ENCODE assay signal across 13 cellular contexts in the genomic region with DNA sequence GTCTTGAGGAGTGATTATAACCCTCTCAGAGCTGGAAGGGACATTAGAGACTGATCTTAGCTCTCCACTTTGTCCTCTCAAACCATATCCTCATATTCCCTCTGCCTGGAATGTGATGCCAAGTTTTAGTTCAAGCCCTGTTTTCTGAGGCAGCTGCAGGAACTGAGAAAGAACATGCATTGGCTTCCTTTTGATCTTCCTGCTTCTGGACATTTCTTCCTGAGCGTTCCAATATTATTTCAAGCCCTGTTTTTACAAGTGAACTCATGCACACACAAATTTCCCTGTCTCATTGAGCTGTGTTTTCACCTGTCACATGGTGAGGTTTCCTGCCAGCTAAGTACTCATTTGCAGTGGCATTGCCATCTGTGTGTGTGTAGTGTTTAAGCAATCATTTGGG. TPM values are rescaled to one million over a fixed set of nuclear protein-coding genes. Genes with fewer than 3 reads are reported as not detected.
DNase-seq lines count a peak whose midpoint lies in the region; ATAC-seq lines count a peak whose summit lies in the region.
"Had no signal": no experiment of that assay in that cellular context is flagged by ENCODE, and none has a peak within 500 bp of the region (broad histone marks: within the 10 kb centered on the region; RNA-seq: fewer than 3 reads in every experiment).

No MANE protein-coding gene starts in this region.

- H2AFZ ChIP-seq in mesenchymal stem cell (ENCODE audit: low read depth, low read length), result no peak overlapping the region

- peak overlapping the region; percentile 41 for H3K27ac ChIP-seq in mesenchymal stem cell (ENCODE audit: low read length, poor library complexity, severe bottlenecking)

- no peaks in the 10 kb centered on the region for H3K9me3 ChIP-seq in mesenchymal stem cell (ENCODE audit: control insufficient read depth, low read length)

- H2BK120ac ChIP-seq in mesenchymal stem cell (ENCODE audit: low read depth, low read length), result no peak overlapping the region

- no peak overlapping the region for H3K9ac ChIP-seq in mesenchymal stem cell (ENCODE audit: low read length)

- no peak overlapping the region for H3K4ac ChIP-seq in mesenchymal stem cell (ENCODE audit: low read depth in 1 of 2, low read length in 2 of 2)

- no peak overlapping the region for H2BK15ac ChIP-seq in mesenchymal stem cell (ENCODE audit: low read depth, poor library complexity, severe bottlenecking)

- H3K36me3 ChIP-seq in mesenchymal stem cell (ENCODE audit: control insufficient read depth in 1 of 2, insufficient read depth in 2 of 2, low read depth in 1 of 2, low read length in 2 of 2), result no peaks in the 10 kb centered on the region

- H2BK12ac ChIP-seq in mesenchymal stem cell (ENCODE audit: low read length in 2 of 2), result no peak overlapping the region

- no peak overlapping the region for H2AK5ac ChIP-seq in mesenchymal stem cell (ENCODE audit: low read length, severe bottlenecking)

- H3K4me2 ChIP-seq in mesenchymal stem cell (ENCODE audit: low read length, poor library complexity, severe bottlenecking), result no peak overlapping the region

- peaks cover 9% of the 10 kb centered on the region for H3K79me1 ChIP-seq in mesenchymal stem cell (replicated peaks; ENCODE audit: low read length, poor library complexity, severe bottlenecking)

- DNase-seq in Ammon's horn (ENCODE audit: low spot score) (peak; percentile 63), NCI-H1092 treated with DMSO at 0.1 percent for 48 hours (lab: John Stamatoyannopoulos, UW) (peak; percentile 23), dermis blood vessel endothelial cell (peak; percentile 89), mesenchymal stem cell (no peak), NCI-H1436 (lab: John Stamatoyannopoulos, UW) (no peak), Kasumi-1 (lab: John Stamatoyannopoulos, UW) (no peak)
- no peak for DNase-seq in activated CD4-positive, alpha-beta T cell treated with anti-CD3 and anti-CD28 coated beads, Interleukin-2, amount 50 U/mL, for 48 hours
- DNase-seq: activated CD4-positive, alpha-beta memory T cell treated with anti-CD3 and anti-CD28 coated beads, Interleukin-2, amount 10 ng/mL, durations not matched to agents 7 days and 5 days; effector CD8-positive, alpha-beta T cell; naive thymus-derived CD4-positive, alpha-beta T cell; stimulated activated CD4-positive, alpha-beta T cell treated with anti-CD3 and anti-CD28 coated beads, Interleukin-2, amount 100 ng/mL, for 24 hours; SW 1271 had no signal

- no peak overlapping the region for H2BK5ac ChIP-seq in mesenchymal stem cell (ENCODE audit: low read depth, low read length, poor library complexity, severe bottlenecking)

- H3K4me3 ChIP-seq in mesenchymal stem cell (ENCODE audit: insufficient read depth in 1 of 2, low read depth in 1 of 2, low read length in 2 of 2), result no peak overlapping the region

- H3K18ac ChIP-seq in mesenchymal stem cell (ENCODE audit: low read depth in 1 of 2, low read length in 2 of 2), result no peak overlapping the region

- H3K4me1 ChIP-seq in mesenchymal stem cell (ENCODE audit: control insufficient read depth, insufficient read depth, low read depth, low read length), result peaks cover 7% of the 10 kb centered on the region

- H3K23ac ChIP-seq in mesenchymal stem cell (ENCODE audit: low read length in 2 of 2), result no peak overlapping the region

- WGBS in mesenchymal stem cell, result 46% methylated on average over 1 of the region's 1 CpG

- no peak overlapping the region for H4K8ac ChIP-seq in mesenchymal stem cell (ENCODE audit: low read length)

- no peaks in the 10 kb centered on the region for H3K27me3 ChIP-seq in mesenchymal stem cell (ENCODE audit: control insufficient read depth in 1 of 2, insufficient read depth in 1 of 2, low read length in 2 of 2)

- no peak overlapping the region for H3K14ac ChIP-seq in mesenchymal stem cell (ENCODE audit: low read length in 2 of 2)

- H4K91ac ChIP-seq in mesenchymal stem cell (ENCODE audit: low read length), result no peak overlapping the region

- ATAC-seq in HG03039 (IDR thresholded peaks at IDR 0.05; ENCODE audit: unreplicated experiment), result no peak
- ATAC-seq: naive thymus-derived CD4-positive, alpha-beta T cell had no signal

RNA-seq across cellular contexts. Expression of a gene that starts 17.0 kb away (rescaled TPM):
- total RNA-seq in dermis blood vessel endothelial cell, result 90.0 and 135 TPM in 2 replicates
- polyA plus RNA-seq in mesenchymal stem cell (2013, experiment 1 of 2), result 16.0 TPM
- 16.2 TPM for polyA plus RNA-seq in mesenchymal stem cell (2013, experiment 2 of 2)

Comparison
In these comparisons a context has a peak if more than half of its experiments do, and no peak if none do; other contexts are left out.
1. DNase-seq: peak in Ammon's horn (single experiment), NCI-H1092 treated with DMSO at 0.1 percent for 48 hours (single experiment) and dermis blood vessel endothelial cell (single experiment); none in mesenchymal stem cell (single experiment), NCI-H1436 (single experiment), activated CD4-positive, alpha-beta T cell treated with anti-CD3 and anti-CD28 coated beads, Interleukin-2, amount 50 U/mL, for 48 hours (0 of 2) and Kasumi-1 (0 of 2).